In the genomic region with DNA sequence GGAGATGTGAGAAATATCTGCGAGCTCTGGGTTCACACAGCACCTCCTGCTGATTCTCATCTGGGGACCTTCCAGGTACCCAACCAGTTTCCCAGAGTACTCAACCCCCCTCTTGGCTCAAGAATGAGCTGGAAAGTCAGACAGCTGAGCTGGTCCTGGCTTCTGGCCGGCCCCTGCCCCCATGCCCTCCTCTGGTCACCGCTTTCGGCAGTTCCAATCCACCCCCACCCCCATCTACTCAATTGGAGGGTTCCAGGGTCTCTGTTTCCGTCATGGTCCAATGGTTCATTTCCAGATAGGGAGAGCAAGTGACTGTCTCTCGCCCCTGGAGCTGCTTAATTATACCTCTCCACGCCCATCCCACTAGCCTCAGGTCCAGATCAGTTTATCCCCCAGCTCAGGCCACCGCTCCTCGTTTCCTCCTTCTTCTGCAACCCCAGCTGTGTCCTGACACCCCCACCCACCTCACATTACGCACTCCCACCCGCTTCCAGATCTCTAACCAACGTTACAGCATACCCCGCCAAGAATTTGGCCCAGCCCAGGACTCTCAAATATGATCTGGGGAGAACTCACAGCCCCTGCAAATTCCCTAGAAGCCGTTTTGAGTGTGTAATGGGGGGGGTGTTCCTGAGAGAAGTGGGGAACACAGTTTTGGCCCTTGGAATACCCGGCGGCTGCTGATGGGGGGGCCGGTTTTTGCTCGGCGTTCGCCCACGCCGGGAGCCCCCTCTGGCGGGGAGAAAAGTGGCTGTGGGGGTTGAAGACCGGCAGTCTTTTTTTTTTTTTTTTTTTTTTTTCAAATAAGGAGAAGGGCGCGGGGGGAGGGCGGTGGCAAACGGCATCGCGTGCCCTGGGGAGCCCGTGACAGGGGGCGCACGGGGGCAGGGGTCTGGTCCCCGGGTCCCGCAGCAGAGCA, we compare ENCODE assay signal across 8 cellular contexts. TPM values are rescaled to one million over a fixed set of nuclear protein-coding genes. Genes with fewer than 3 reads are reported as not detected.
A peak's percentile ranks its signal among the peaks of the same experiment; 100 is the strongest.
DNase-seq lines count a peak whose midpoint lies in the region; ATAC-seq, FAIRE-seq and TF ChIP-seq lines count a peak whose summit lies in the region.

No MANE protein-coding gene starts in this region.

- H3K4me1 ChIP-seq in OCI-LY7 (ENCODE audit: insufficient read depth, low read length, poor library complexity, severe bottlenecking), result peaks cover 59% of the 10 kb centered on the region
- H3K4me1 ChIP-seq in endodermal cell (ENCODE audit: control insufficient read depth, insufficient read depth, low read length), result peaks cover 3% of the 10 kb centered on the region
- H3K4me1 ChIP-seq in thymus (ENCODE audit: control insufficient read depth, insufficient read depth, low read length), result peaks cover 17% of the 10 kb centered on the region

- POLR2A ChIA-PET in OCI-LY7 (lab: Charles Lee), result interaction anchor here (0.5 to 4.2 kb wide), 6 partner anchors 9 to 179 kb away, joined by 3 to 60 read pairs (median 4); a partner anchor contains a TSS

- peak overlapping the region; percentile 76 for H3K4me3 ChIP-seq in OCI-LY7 (ENCODE audit: low read depth, low read length, poor library complexity, severe bottlenecking)
- no peak overlapping the region for H3K4me3 ChIP-seq in endodermal cell (ENCODE audit: low read length)
- peak overlapping the region; percentile 33 for H3K4me3 ChIP-seq in thymus (ENCODE audit: low read length)

- peaks cover 72% of the 10 kb centered on the region for H3K79me2 ChIP-seq in OCI-LY7 (ENCODE audit: insufficient read depth, low read depth, low read length)

- H3K4me1 Mint-ChIP-seq in endodermal cell, result peaks cover 14% of the 10 kb centered on the region

- no TSS peak for BruUV-seq in OCI-LY7 (replicated peaks; lab: Mats Ljungman, UMichigan)

- ATAC-seq in Right ventricle myocardium inferior (no peak), left cardiac atrium (no peak), GM18517 (IDR thresholded peaks at IDR 0.05; ENCODE audit: unreplicated experiment) (no peak)

- H3K36me3 Mint-ChIP-seq in endodermal cell (ENCODE audit: low read depth), result no peaks in the 10 kb centered on the region

- peaks cover 88% of the 10 kb centered on the region for H3K27me3 Mint-ChIP-seq in endodermal cell (ENCODE audit: insufficient read depth)

- 0 to 2% methylated on average over 6 to 32 of the region's 35 CpGs for WGBS in endodermal cell (ENCODE audit: insufficient coverage in 1 of 2, insufficient read length in 1 of 2), 2 experiments
- 4% methylated on average over 35 of the region's 35 CpGs for WGBS in thymus

- H3K9me2 ChIP-seq in OCI-LY7 (ENCODE audit: insufficient read depth, low read length), result no peaks in the 10 kb centered on the region

- H3K27ac ChIP-seq in OCI-LY7 (ENCODE audit: low read depth, low read length, poor library complexity, severe bottlenecking), result peak overlapping the region; percentile 100
- no peak overlapping the region for H3K27ac ChIP-seq in endodermal cell (ENCODE audit: low read depth, low read length)
- H3K27ac ChIP-seq in thymus (ENCODE audit: low read depth), result no peak overlapping the region

- CTCF ChIA-PET in OCI-LY7 (lab: Charles Lee; ENCODE audit: unreplicated experiment), result interaction anchor here (0.6 to 2.0 kb wide), 3 partner anchors 10 to 38 kb away, joined by 4 to 27 read pairs (median 4); a partner anchor contains a TSS

- peaks cover 18% of the 10 kb centered on the region for H3K36me3 ChIP-seq in OCI-LY7 (ENCODE audit: insufficient read depth, low read length)
- H3K36me3 ChIP-seq in endodermal cell (ENCODE audit: control insufficient read depth, insufficient read depth, low read length), result no peaks in the 10 kb centered on the region
- no peaks in the 10 kb centered on the region for H3K36me3 ChIP-seq in thymus (ENCODE audit: control insufficient read depth, insufficient read depth)

- H3K27me3 ChIP-seq in endodermal cell (ENCODE audit: control insufficient read depth, insufficient read depth, low read length, poor library complexity, severe bottlenecking) (peaks cover 89% of the 10 kb centered on the region), thymus (ENCODE audit: control insufficient read depth, insufficient read depth) (peaks cover 65% of the 10 kb centered on the region)

- H3K9ac ChIP-seq in endodermal cell (ENCODE audit: extremely low read depth, low read length, poor library complexity, severe bottlenecking), result no peak overlapping the region

- H4K20me1 ChIP-seq in OCI-LY7 (ENCODE audit: insufficient read depth, low read length), result peaks cover 9% of the 10 kb centered on the region

- no peak for TF ChIP-seq POLR2A in GM12891 (IDR thresholded peaks at IDR 0.05; ENCODE audit: low read depth, low read length)

- H3K27ac Mint-ChIP-seq in endodermal cell, result no peak overlapping the region

- H3K4me3 Mint-ChIP-seq in endodermal cell, result peak overlapping the region; percentile 38

- H3K4me2 ChIP-seq in OCI-LY7 (ENCODE audit: low read length), result peak overlapping the region; percentile 72

- intact Hi-C loops in Right ventricle myocardium inferior (cut with DNase I), result no loop called here
- intact Hi-C loops in left cardiac atrium (cut with DNase I), result no loop called here
- intact Hi-C loops in OCI-LY7 (cut with micrococcal nuclease; ENCODE audit: unreplicated experiment), result loop anchor here (5.0 kb wide), 1 partner anchor 554 kb away; no protein-coding TSS in a partner anchor

- DNase-seq in Right ventricle myocardium inferior (ENCODE audit: missing footprints) (peak; percentile 13), left cardiac atrium (no peak), OCI-LY7 (ENCODE audit: low spot score) (peak; percentile 75), endodermal cell (peak; percentile 72), GM12891 (ENCODE audit: insufficient read length, low spot score) (no peak)
- no peak for DNase-seq in activated CD4-positive, alpha-beta T cell treated with anti-CD3 and anti-CD28 coated beads for 48 hours

- no peak overlapping the region for H2AFZ ChIP-seq in OCI-LY7 (ENCODE audit: low read length)

- FAIRE-seq in GM12891 (lab: Jason Lieb, UNC), result no peak

- peaks cover 3% of the 10 kb centered on the region for H3K9me3 Mint-ChIP-seq in endodermal cell

- TF ChIP-seq CTCF in OCI-LY7 (conservative IDR thresholded peaks at IDR 0.05; ENCODE audit: low read length) (peak; percentile 67), endodermal cell (conservative IDR thresholded peaks at IDR 0.05) (no peak)

- H3K9me3 ChIP-seq in OCI-LY7 (ENCODE audit: low read length), result peaks cover 5% of the 10 kb centered on the region; the same call in 1 of the 2 replicates
- H3K9me3 ChIP-seq in endodermal cell (ENCODE audit: control insufficient read depth, low read length), result no peaks in the 10 kb centered on the region
- H3K9me3 ChIP-seq in thymus (ENCODE audit: control insufficient read depth), result no peaks in the 10 kb centered on the region

TF ChIP-seq in GM12891, 5 proteins besides CTCF, POLR2A, EP300 and RAD21:
- no peak for TF ChIP-seq POU2F2 (IDR thresholded peaks at IDR 0.05; ENCODE audit: low read depth, low read length)
- TF ChIP-seq TAF1 (IDR thresholded peaks at IDR 0.05; ENCODE audit: low read depth, low read length), result no peak
- TF ChIP-seq PAX5 (IDR thresholded peaks at IDR 0.05; ENCODE audit: insufficient read depth, low read length, severe bottlenecking), result no peak
- no peak for TF ChIP-seq POLR2AphosphoS5 (IDR thresholded peaks at IDR 0.05; ENCODE audit: low read depth, low read length)
TF ChIP-seq in GM12891: peak in this region for 0.

RNA-seq across cellular contexts. Expression of a gene that starts 1.8 kb away (rescaled TPM):
- 37.0 TPM for total RNA-seq in Right ventricle myocardium inferior
- 10 to 100 TPM; 13.5 to 13.7 TPM for total RNA-seq in left cardiac atrium
- total RNA-seq in OCI-LY7 (2014; rRNA removed; shearing (Covaris generic)), result 9.4 and 16.4 TPM in 2 replicates
- total RNA-seq in OCI-LY7 (2022), result 42.4 and 45.1 TPM in 2 replicates
- 1 to 10 TPM; 1.7 to 2.6 TPM for total RNA-seq in endodermal cell
- 2.0 TPM for polyA plus RNA-seq in endodermal cell (2013, experiment 1 of 2)
- 1.7 TPM for polyA plus RNA-seq in endodermal cell (2013, experiment 2 of 2)
- 4.8 TPM for polyA plus RNA-seq in thymus
- 11.7 TPM for polyA plus RNA-seq in GM12891 (2012; ENCODE audit: low read depth, missing spikeins)

RNA-seq across cellular contexts. Expression of a gene that starts 15.2 kb away (rescaled TPM):
- total RNA-seq in Right ventricle myocardium inferior (155 TPM), left cardiac atrium (100 to 1,000 TPM; 130 to 156 TPM), OCI-LY7 (2022) (269 and 271 TPM in 2 replicates), endodermal cell (100 to 1,000 TPM; 148 to 172 TPM)
- 332 and 345 TPM in 2 replicates for total RNA-seq in OCI-LY7 (2014; rRNA removed; shearing (Covaris generic))
- polyA plus RNA-seq in endodermal cell (2013, experiment 1 of 2), result 160 TPM
- polyA plus RNA-seq in endodermal cell (2013, experiment 2 of 2), result 155 TPM
- polyA plus RNA-seq in thymus, result 313 TPM
- 175 TPM for polyA plus RNA-seq in GM12891 (2012; ENCODE audit: low read depth, missing spikeins)

RNA-seq across cellular contexts. Expression of a gene that starts 38.2 kb away (rescaled TPM):
- total RNA-seq in Right ventricle myocardium inferior (67.1 TPM), left cardiac atrium (10 to 100 TPM; 57.3 to 59.3 TPM), OCI-LY7 (2022) (214 and 216 TPM in 2 replicates), endodermal cell (10 to 100 TPM; 63.5 to 65.8 TPM)
- total RNA-seq in OCI-LY7 (2014; rRNA removed; shearing (Covaris generic)), result 151 and 185 TPM in 2 replicates
- 62.4 TPM for polyA plus RNA-seq in endodermal cell (2013, experiment 1 of 2)
- polyA plus RNA-seq in endodermal cell (2013, experiment 2 of 2), result 59.1 TPM
- polyA plus RNA-seq in thymus, result 291 TPM
- polyA plus RNA-seq in GM12891 (2012; ENCODE audit: low read depth, missing spikeins), result 248 TPM

Comparison
In these comparisons a context has a peak if more than half of its experiments do, and no peak if none do; other contexts are left out.
1. DNase-seq: peak in Right ventricle myocardium inferior (single experiment), OCI-LY7 (single experiment) and endodermal cell (single experiment); none in left cardiac atrium (single experiment), GM12891 (single experiment) and activated CD4-positive, alpha-beta T cell treated with anti-CD3 and anti-CD28 coated beads for 48 hours (single experiment).